Comparison of ENCODE assay signal across 18 cellular contexts in genomic region chr19:39138221-39139211, GRCh38. TPM values are rescaled to one million over a fixed set of nuclear protein-coding genes. Genes with fewer than 3 reads are reported as not detected.
DNase-seq lines count a peak whose midpoint lies in the region; ATAC-seq and TF ChIP-seq lines count a peak whose summit lies in the region.
"Had no signal": no experiment of that assay in that cellular context is flagged by ENCODE, and none has a peak within 500 bp of the region (broad histone marks: within the 10 kb centered on the region; RNA-seq: fewer than 3 reads in every experiment).

No MANE protein-coding gene starts in this region.

- H3K4me1 ChIP-seq in HUES64 (ENCODE audit: insufficient read depth, low read length), result peaks cover 51% of the 10 kb centered on the region

- no peaks in the 10 kb centered on the region for H3K36me3 ChIP-seq in HUES64 (ENCODE audit: insufficient read depth, low read length)
- H3K36me3 ChIP-seq: right atrium auricular region had no signal

- H3K4me1 Mint-ChIP-seq in progenitor cell of endocrine pancreas (ENCODE audit: low read depth) (peaks cover 44% of the 10 kb centered on the region), chondrocyte (ENCODE audit: low read depth) (peaks cover 29% of the 10 kb centered on the region)
- H3K4me1 Mint-ChIP-seq: activated CD4-positive, alpha-beta T cell treated with anti-CD3 and anti-CD28 coated beads for 36 hours had no signal

- H3K4me3 Mint-ChIP-seq in progenitor cell of endocrine pancreas (ENCODE audit: low read depth) (no peak overlapping the region), chondrocyte (ENCODE audit: unreplicated experiment) (no peak overlapping the region)
- H3K4me3 Mint-ChIP-seq: activated CD4-positive, alpha-beta T cell treated with anti-CD3 and anti-CD28 coated beads for 36 hours; activated T-cell treated with anti-CD3 and anti-CD28 coated beads, Interleukin-2, amount 50 U/mL, for 72 hours had no signal

- H3K27me3 ChIP-seq in HUES64 (ENCODE audit: insufficient read depth, low read length), result no peaks in the 10 kb centered on the region
- H3K27me3 ChIP-seq: right atrium auricular region had no signal

- peak overlapping the region; percentile 94 for H3K27ac Mint-ChIP-seq in progenitor cell of endocrine pancreas
- H3K27ac Mint-ChIP-seq in chondrocyte (ENCODE audit: unreplicated experiment), result no peak overlapping the region
- H3K27ac Mint-ChIP-seq: activated CD4-positive, alpha-beta T cell treated with anti-CD3 and anti-CD28 coated beads for 36 hours; activated T-cell treated with anti-CD3 and anti-CD28 coated beads, Interleukin-2, amount 50 U/mL, for 72 hours had no signal

- H3K9ac ChIP-seq in HUES64 (ENCODE audit: low read depth, low read length), result 0 out of 2 replicates have a peak overlapping the region, but pooled peaks have one; percentile 2

- H3K36me3 Mint-ChIP-seq in progenitor cell of endocrine pancreas (ENCODE audit: insufficient read depth), result no peaks in the 10 kb centered on the region
- H3K36me3 Mint-ChIP-seq in chondrocyte (ENCODE audit: low read depth), result no peaks in the 10 kb centered on the region

- no peak for ATAC-seq in HG03521 (IDR thresholded peaks at IDR 0.05; ENCODE audit: unreplicated experiment)
- ATAC-seq: activated CD4-positive, alpha-beta T cell treated with anti-CD3 and anti-CD28 coated beads for 36 hours; activated T-cell treated with anti-CD3 and anti-CD28 coated beads, Interleukin-2, amount 50 U/mL, for 72 hours; stimulated activated naive CD8-positive, alpha-beta T cell treated with anti-CD3 and anti-CD28 coated beads, Interleukin-15, Interleukin-2, amounts not matched to agents 100 U/mL and 50 U/mL, for 24 hours had no signal

- peak; percentile 85 for DNase-seq in NCI-H82 (lab: John Stamatoyannopoulos, UW)
- DNase-seq in fibroblast of peridontal ligament (ENCODE audit: extremely low read depth), result peak; percentile 36
- no peak for DNase-seq in progenitor cell of endocrine pancreas (ENCODE audit: low spot score, unreplicated experiment)
- DNase-seq in chondrocyte (ENCODE audit: low spot score), result no peak
- no peak for DNase-seq in GM13977 (ENCODE audit: low spot score)
- DNase-seq: activated CD4-positive, alpha-beta T cell treated with anti-CD3 and anti-CD28 coated beads for 36 hours; activated T-cell treated with anti-CD3 and anti-CD28 coated beads, Interleukin-2, amount 50 U/mL, for 72 hours; aorta; CD4-positive, CD25-positive, alpha-beta regulatory T cell; effector CD8-positive, alpha-beta T cell; HCEC 1CT; MM.1S; stimulated activated naive CD8-positive, alpha-beta T cell treated with anti-CD3 and anti-CD28 coated beads, Interleukin-15, Interleukin-2, amounts not matched to agents 100 U/mL and 50 U/mL, for 24 hours had no signal

- WGBS in HUES64, result 86% methylated on average over 20 of the region's 20 CpGs

- H3K9me3 Mint-ChIP-seq in progenitor cell of endocrine pancreas (ENCODE audit: low read depth) (no peaks in the 10 kb centered on the region), chondrocyte (ENCODE audit: low read depth) (no peaks in the 10 kb centered on the region)
- H3K9me3 Mint-ChIP-seq: activated T-cell treated with anti-CD3 and anti-CD28 coated beads, Interleukin-2, amount 50 U/mL, for 72 hours; CD4-positive, CD25-positive, alpha-beta regulatory T cell had no signal

- no peak overlapping the region for H3K4me3 ChIP-seq in HUES64 (ENCODE audit: low read length)
- H3K4me3 ChIP-seq: right atrium auricular region had no signal

- in situ Hi-C loops in GM13977 (cut with MboI; ENCODE audit: low pct_unique_long_range_greater_than_20kb, low sequenced_read_pairs, unreplicated experiment), result no loop called here

- H3K27ac ChIP-seq in HUES64 (ENCODE audit: low read depth, low read length), result peak overlapping the region; percentile 77

- H3K9me3 ChIP-seq in HUES64 (ENCODE audit: insufficient read depth, low read depth, low read length), result no peaks in the 10 kb centered on the region
- H3K9me3 ChIP-seq: right atrium auricular region had no signal

- TF ChIP-seq CTCF in progenitor cell of endocrine pancreas (IDR thresholded peaks at IDR 0.05; ENCODE audit: unreplicated experiment) (no peak), chondrocyte (IDR thresholded peaks at IDR 0.05) (no peak), GM13977 (IDR thresholded peaks at IDR 0.05; ENCODE audit: extremely low read depth, insufficient read depth, missing control alignments) (no peak)

- H3K27me3 Mint-ChIP-seq in progenitor cell of endocrine pancreas, result no peaks in the 10 kb centered on the region
- no peaks in the 10 kb centered on the region for H3K27me3 Mint-ChIP-seq in chondrocyte (ENCODE audit: low read depth)
- H3K27me3 Mint-ChIP-seq: activated CD4-positive, alpha-beta T cell treated with anti-CD3 and anti-CD28 coated beads for 36 hours; CD4-positive, CD25-positive, alpha-beta regulatory T cell had no signal

RNA-seq across cellular contexts. Expression of gene PAK4, which starts 12.9 kb away (rescaled TPM):
- polyA plus RNA-seq in HUES64 (2013, experiment 1 of 2), result 42.4 TPM
- 46.3 TPM for polyA plus RNA-seq in HUES64 (2013, experiment 2 of 2)
- 73.9 and 75.8 TPM in 2 replicates for total RNA-seq in progenitor cell of endocrine pancreas
- total RNA-seq in chondrocyte, result 12.3 to 16.7 TPM (median 14.4 TPM) in 3 replicates

RNA-seq across cellular contexts. Expression of gene ACP7, which starts 54.3 kb away (rescaled TPM):
- 0.10 TPM for polyA plus RNA-seq in HUES64 (2013, experiment 1 of 2)
- polyA plus RNA-seq in HUES64 (2013, experiment 2 of 2), result 0.19 TPM
- total RNA-seq in progenitor cell of endocrine pancreas (not detected in 2 replicates), chondrocyte (not detected in 3 replicates)
- total RNA-seq: activated CD4-positive, alpha-beta T cell treated with anti-CD3 and anti-CD28 coated beads for 36 hours; activated T-cell treated with anti-CD3 and anti-CD28 coated beads, Interleukin-2, amount 50 U/mL, for 72 hours; aorta; CD4-positive, CD25-positive, alpha-beta regulatory T cell; frontal cortex; right atrium auricular region; T-helper 1 cell treated with Interleukin-12 subunit alpha and Interleukin-12 subunit beta and Interleukin-4 antibody, amounts not matched to agents 30 ng/mL and 1 ng/mL, for 36 hours had no signal
- polyA plus RNA-seq: aorta; CD4-positive, CD25-positive, alpha-beta regulatory T cell had no signal

RNA-seq across cellular contexts. Expression of gene NCCRP1, which starts 58.2 kb away (rescaled TPM):
- 0.60 TPM for polyA plus RNA-seq in HUES64 (2013, experiment 1 of 2)
- 0.95 TPM for polyA plus RNA-seq in HUES64 (2013, experiment 2 of 2)
- total RNA-seq in progenitor cell of endocrine pancreas (0.89 and 0.93 TPM in 2 replicates), chondrocyte (not detected in 3 replicates)
- total RNA-seq: activated CD4-positive, alpha-beta T cell treated with anti-CD3 and anti-CD28 coated beads for 36 hours; activated T-cell treated with anti-CD3 and anti-CD28 coated beads, Interleukin-2, amount 50 U/mL, for 72 hours; aorta; CD4-positive, CD25-positive, alpha-beta regulatory T cell; frontal cortex; right atrium auricular region; T-helper 1 cell treated with Interleukin-12 subunit alpha and Interleukin-12 subunit beta and Interleukin-4 antibody, amounts not matched to agents 30 ng/mL and 1 ng/mL, for 36 hours had no signal
- polyA plus RNA-seq: CD4-positive, CD25-positive, alpha-beta regulatory T cell had no signal

Comparison
In these comparisons a context has a peak if more than half of its experiments do, and no peak if none do; other contexts are left out.
1. DNase-seq: peak in NCI-H82 (single experiment) and fibroblast of peridontal ligament (single experiment); none in progenitor cell of endocrine pancreas (single experiment), chondrocyte (single experiment) and GM13977 (single experiment).